35 cellular contexts compared by ENCODE assay signal in genomic region chr9:110541950-110542349, GRCh38. TPM values are rescaled to one million over a fixed set of nuclear protein-coding genes. Genes with fewer than 3 reads are reported as not detected.
"Had no signal": no experiment of that assay in that cellular context is flagged by ENCODE, and none has a peak within 500 bp of the region (broad histone marks: within the 10 kb centered on the region; RNA-seq: fewer than 3 reads in every experiment).

No MANE protein-coding gene starts in this region.

- H3K27me3 ChIP-seq: cardiac muscle cell, dorsolateral prefrontal cortex, gastroesophageal sphincter, hepatocyte, ovary, stomach, thyroid gland, upper lobe of right lung had no signal

- H3K9me3 Mint-ChIP-seq: activated CD4-positive, alpha-beta memory T cell treated with anti-CD3 and anti-CD28 coated beads, Interleukin-2, amount 10 ng/mL, durations not matched to agents 7 days and 5 days; activated CD4-positive, alpha-beta T cell treated with anti-CD3 and anti-CD28 coated beads, Interleukin-2, amount 10 ng/mL, durations not matched to agents 7 days and 5 days; activated T-cell treated with anti-CD3 and anti-CD28 coated beads, Interleukin-2, amount 50 U/mL, for 24 hours; mesothelial cell of epicardium; naive B cell; nephron progenitor cell; stimulated activated memory B cell treated with anti-CD40 and anti-IgM and Interleukin-4, amounts not matched to agents 10 μg/mL and 1 μg/mL and 100 μg/mL, for 72 hours; T-helper 1 cell treated with Interleukin-12 subunit alpha and Interleukin-12 subunit beta and Interleukin-4 antibody, amounts not matched to agents 30 μg/mL and 1 μg/mL, for 36 hours had no signal

- ATAC-seq: gastroesophageal sphincter; left cardiac atrium; left ventricle myocardium superior; sciatic nerve; stimulated activated memory B cell treated with anti-CD40 and anti-IgM and Interleukin-4, amounts not matched to agents 10 μg/mL and 1 μg/mL and 100 μg/mL, for 72 hours; upper lobe of right lung had no signal

- H3K4me1 Mint-ChIP-seq: activated CD4-positive, alpha-beta memory T cell treated with anti-CD3 and anti-CD28 coated beads, Interleukin-2, amount 10 ng/mL, durations not matched to agents 7 days and 5 days; activated CD4-positive, alpha-beta T cell treated with anti-CD3 and anti-CD28 coated beads, Interleukin-2, amount 10 ng/mL, durations not matched to agents 7 days and 5 days; naive B cell; nephron progenitor cell; stimulated activated memory B cell treated with anti-CD40 and anti-IgM and Interleukin-4, amounts not matched to agents 10 μg/mL and 1 μg/mL and 100 μg/mL, for 72 hours had no signal

- H3K4me3 Mint-ChIP-seq: activated CD4-positive, alpha-beta memory T cell treated with anti-CD3 and anti-CD28 coated beads, Interleukin-2, amount 10 ng/mL, durations not matched to agents 7 days and 5 days; activated CD4-positive, alpha-beta T cell treated with anti-CD3 and anti-CD28 coated beads, Interleukin-2, amount 10 ng/mL, durations not matched to agents 7 days and 5 days; activated T-cell treated with anti-CD3 and anti-CD28 coated beads, Interleukin-2, amount 50 U/mL, for 24 hours; mesothelial cell of epicardium; naive B cell; nephron progenitor cell; stimulated activated memory B cell treated with anti-CD40 and anti-IgM and Interleukin-4, amounts not matched to agents 10 μg/mL and 1 μg/mL and 100 μg/mL, for 72 hours; T-helper 1 cell treated with Interleukin-12 subunit alpha and Interleukin-12 subunit beta and Interleukin-4 antibody, amounts not matched to agents 30 μg/mL and 1 μg/mL, for 36 hours had no signal

- H3K4me3 ChIP-seq: cardiac muscle cell, coronary artery, dorsolateral prefrontal cortex, gastroesophageal sphincter, hepatocyte, ovary, skin epidermis, stomach, thyroid gland, upper lobe of right lung had no signal

- H3K9me3 ChIP-seq: gastroesophageal sphincter, neutrophil, ovary, stomach, thyroid gland, upper lobe of right lung had no signal

- H3K27me3 Mint-ChIP-seq: activated CD4-positive, alpha-beta memory T cell treated with anti-CD3 and anti-CD28 coated beads, Interleukin-2, amount 10 ng/mL, durations not matched to agents 7 days and 5 days; activated CD4-positive, alpha-beta T cell treated with anti-CD3 and anti-CD28 coated beads, Interleukin-2, amount 10 ng/mL, durations not matched to agents 7 days and 5 days; activated T-cell treated with anti-CD3 and anti-CD28 coated beads, Interleukin-2, amount 50 U/mL, for 24 hours; progenitor cell of endocrine pancreas; stimulated activated memory B cell treated with anti-CD40 and anti-IgM and Interleukin-4, amounts not matched to agents 10 μg/mL and 1 μg/mL and 100 μg/mL, for 72 hours had no signal

- H3K36me3 Mint-ChIP-seq: mesothelial cell of epicardium; naive B cell; stimulated activated memory B cell treated with anti-CD40 and anti-IgM and Interleukin-4, amounts not matched to agents 10 μg/mL and 1 μg/mL and 100 μg/mL, for 72 hours had no signal

- H3K79me2 ChIP-seq: hepatocyte had no signal

- H3K27ac Mint-ChIP-seq: activated CD4-positive, alpha-beta memory T cell treated with anti-CD3 and anti-CD28 coated beads, Interleukin-2, amount 10 ng/mL, durations not matched to agents 7 days and 5 days; activated CD4-positive, alpha-beta T cell treated with anti-CD3 and anti-CD28 coated beads, Interleukin-2, amount 10 ng/mL, durations not matched to agents 7 days and 5 days; activated T-cell treated with anti-CD3 and anti-CD28 coated beads, Interleukin-2, amount 50 U/mL, for 24 hours; mesothelial cell of epicardium; naive B cell; nephron progenitor cell; progenitor cell of endocrine pancreas; stimulated activated memory B cell treated with anti-CD40 and anti-IgM and Interleukin-4, amounts not matched to agents 10 μg/mL and 1 μg/mL and 100 μg/mL, for 72 hours; T-helper 1 cell treated with Interleukin-12 subunit alpha and Interleukin-12 subunit beta and Interleukin-4 antibody, amounts not matched to agents 30 μg/mL and 1 μg/mL, for 36 hours had no signal

- H3K36me3 ChIP-seq: cardiac muscle cell, gastroesophageal sphincter, neutrophil, ovary, stomach, thyroid gland, upper lobe of right lung had no signal

- H3K27ac ChIP-seq: cardiac muscle cell, coronary artery, gastroesophageal sphincter, hepatocyte, neutrophil, ovary, skin epidermis, stomach, thyroid gland, upper lobe of right lung had no signal

- DNase-seq: activated CD4-positive, alpha-beta memory T cell treated with anti-CD3 and anti-CD28 coated beads, Interleukin-2, amount 10 ng/mL, durations not matched to agents 7 days and 5 days; activated CD4-positive, alpha-beta T cell treated with anti-CD3 and anti-CD28 coated beads, Interleukin-2, amount 10 ng/mL, durations not matched to agents 7 days and 5 days; activated CD4-positive, CD25-positive, alpha-beta regulatory T cell treated with anti-CD3 and anti-CD28 coated beads, Interleukin-2, amount 50 U/mL, for 72 hours; activated CD8-positive, alpha-beta memory T cell treated with anti-CD3 and anti-CD28 coated beads, Interleukin-2, amount 50 U/mL, for 48 hours; activated gamma-delta T cell treated with Interleukin-2 at 50 U/mL for 16 hours; activated naive CD4-positive, alpha-beta T cell treated with anti-CD3 and anti-CD28 coated beads, Interleukin-2, amount 50 U/mL, for 16 hours; activated T-cell treated with anti-CD3 and anti-CD28 coated beads, Interleukin-2, amount 50 U/mL, for 24 hours; cerebellar nuclear complex; dorsolateral prefrontal cortex; effector memory CD4-positive, alpha-beta T cell; erythroblast; left cardiac atrium; left ventricle myocardium superior; naive B cell; nephron progenitor cell; ovary; stimulated activated CD4-positive, alpha-beta T cell treated with anti-CD3 and anti-CD28 coated beads, Interleukin-4, amount 100 ng/mL, for 4 hours; stimulated activated CD8-positive, alpha-beta memory T cell treated with anti-CD3 and anti-CD28 coated beads, Interleukin-4, amount 100 ng/mL, for 48 hours; stomach; SW 1271; T1000; thyroid gland; upper lobe of right lung had no signal

- FAIRE-seq: keratinocyte had no signal

- H3K4me2 ChIP-seq: hepatocyte had no signal

RNA-seq across cellular contexts. Expression of gene SVEP1, which starts 37.6 kb away (rescaled TPM):
- total RNA-seq: activated CD4-positive, alpha-beta memory T cell treated with anti-CD3 and anti-CD28 coated beads, Interleukin-2, amount 10 ng/mL, durations not matched to agents 7 days and 5 days; activated CD4-positive, alpha-beta T cell treated with anti-CD3 and anti-CD28 coated beads, Interleukin-2, amount 10 ng/mL, durations not matched to agents 7 days and 5 days had no signal
